In the genomic region with DNA sequence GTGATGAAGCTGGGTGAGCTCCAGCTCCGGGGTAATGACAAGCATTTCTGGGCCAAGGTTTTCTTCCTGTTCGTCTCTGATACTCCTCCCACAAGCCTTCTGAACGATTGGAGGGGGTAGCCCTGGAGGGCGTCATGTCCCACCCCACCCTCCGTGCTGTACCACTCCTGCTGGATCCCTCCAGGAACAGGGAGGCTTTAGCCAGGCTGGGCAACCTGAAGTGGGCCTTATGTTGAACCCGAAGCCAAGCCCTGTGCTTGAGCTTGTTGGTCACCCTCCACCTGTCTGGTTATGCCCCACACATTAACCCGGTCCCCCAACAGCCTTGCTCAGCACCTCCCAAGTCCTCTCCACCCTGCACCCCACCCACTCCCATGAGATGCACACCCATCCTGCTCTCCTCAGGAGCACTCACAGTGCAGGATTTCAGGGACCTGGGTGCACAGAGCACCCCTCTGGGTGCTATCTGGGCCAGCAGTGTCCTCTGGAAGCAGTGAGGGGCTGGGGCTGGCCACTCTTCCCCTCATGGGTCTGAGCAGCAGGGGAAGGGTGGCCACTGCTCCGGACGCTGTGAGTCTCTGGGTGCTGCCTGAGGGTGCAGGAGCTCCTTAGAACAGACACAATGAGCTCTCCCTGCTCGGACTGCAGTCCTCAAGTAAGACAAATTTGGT, we compare ENCODE assay signal across 2 cellular contexts.
TF ChIP-seq lines count a peak whose summit lies in the region.

No MANE protein-coding gene starts in this region.

TF ChIP-seq in A549, 52 proteins besides CTCF, POLR2A, EP300 and RAD21:
- 0 out of 2 replicates have a peak, but pooled peaks have one; percentile 7 for TF ChIP-seq JUNB (IDR thresholded peaks at IDR 0.05)
- TF ChIP-seq, protein P1, sequence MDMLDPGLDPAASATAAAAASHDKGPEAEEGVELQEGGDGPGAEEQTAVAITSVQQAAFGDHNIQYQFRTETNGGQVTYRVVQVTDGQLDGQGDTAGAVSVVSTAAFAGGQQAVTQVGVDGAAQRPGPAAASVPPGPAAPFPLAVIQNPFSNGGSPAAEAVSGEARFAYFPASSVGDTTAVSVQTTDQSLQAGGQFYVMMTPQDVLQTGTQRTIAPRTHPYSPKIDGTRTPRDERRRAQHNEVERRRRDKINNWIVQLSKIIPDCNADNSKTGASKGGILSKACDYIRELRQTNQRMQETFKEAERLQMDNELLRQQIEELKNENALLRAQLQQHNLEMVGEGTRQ (IDR thresholded peaks at IDR 0.05) = no peak
- TF ChIP-seq ESRRA (IDR thresholded peaks at IDR 0.05; ENCODE audit: borderline replicate concordance, low read length) = 0 out of 2 replicates have a peak, but pooled peaks have one; percentile 3

TF ChIP-seq in HepG2, 621 proteins besides CTCF, POLR2A, EP300 and RAD21:
- no peak for TF ChIP-seq ETV5 (CRISPR knock-in tag; IDR thresholded peaks at IDR 0.05; ENCODE audit: borderline replicate concordance)
- TF ChIP-seq EZH2 (conservative IDR thresholded peaks at IDR 0.05; ENCODE audit: low read depth, low read length) = 0 out of 2 replicates have a peak, but pooled peaks have one; percentile 44
TF ChIP-seq in HepG2: peak in this region for 1.
